In the genomic region with DNA sequence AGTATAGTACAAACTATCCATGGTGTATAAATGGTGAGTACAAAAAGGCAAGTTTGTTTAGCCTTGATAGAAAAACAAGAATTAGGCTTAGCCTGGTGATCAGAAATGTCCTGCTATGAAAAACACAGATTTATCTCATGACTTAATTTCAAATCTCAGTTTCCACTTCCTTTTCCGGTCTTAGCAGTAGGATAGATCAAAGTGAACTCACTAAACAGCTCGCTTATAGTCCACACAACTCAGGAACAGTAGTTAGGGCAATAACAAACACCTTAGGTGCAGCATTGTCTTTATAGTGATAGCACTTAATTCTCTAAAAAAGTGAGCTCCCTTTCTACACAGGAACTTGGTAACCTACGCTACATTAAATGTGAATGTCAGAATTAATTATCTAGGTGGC, we compare ENCODE assay signal across 30 cellular contexts.
"Had no signal": no experiment of that assay in that cellular context is flagged by ENCODE, and none has a peak within 500 bp of the region (broad histone marks: within the 10 kb centered on the region; RNA-seq: fewer than 3 reads in every experiment).

No MANE protein-coding gene starts in this region.

- H3K27ac Mint-ChIP-seq: activated B cell treated with CpG ODN at 0.5 μM for 24 hours; activated CD8-positive, alpha-beta T cell treated with anti-CD3 and anti-CD28 coated beads for 36 hours; activated naive CD4-positive, alpha-beta T cell treated with anti-CD3 and anti-CD28 coated beads, Interleukin-2, amount 50 U/mL, for 24 hours; activated naive CD8-positive, alpha-beta T cell treated with anti-CD3 and anti-CD28 coated beads, Interleukin-2, amount 10 ng/mL, durations not matched to agents 7 days and 5 days; brain; dendritic cell treated with granulocyte-macrophage colony-stimulating factor and Interleukin-4, amounts not matched to agents 40 ng/mL and 50 ng/mL, for 4 days had no signal

- ATAC-seq: activated CD4-positive, CD25-positive, alpha-beta regulatory T cell treated with anti-CD3 and anti-CD28 coated beads, Interleukin-2, amount 50 U/mL, for 24 hours; activated CD8-positive, alpha-beta T cell treated with anti-CD3 and anti-CD28 coated beads for 36 hours; effector memory CD8-positive, alpha-beta T cell; foreskin keratinocyte; gastrocnemius medialis; heart left ventricle had no signal

- H3K9me3 Mint-ChIP-seq: activated B cell treated with CpG ODN at 0.5 μM for 24 hours; activated CD8-positive, alpha-beta T cell treated with anti-CD3 and anti-CD28 coated beads for 36 hours; activated naive CD4-positive, alpha-beta T cell treated with anti-CD3 and anti-CD28 coated beads, Interleukin-2, amount 50 U/mL, for 24 hours; activated naive CD8-positive, alpha-beta T cell treated with anti-CD3 and anti-CD28 coated beads, Interleukin-2, amount 10 ng/mL, durations not matched to agents 7 days and 5 days; brain; dendritic cell treated with granulocyte-macrophage colony-stimulating factor and Interleukin-4, amounts not matched to agents 40 ng/mL and 50 ng/mL, for 4 days; effector memory CD8-positive, alpha-beta T cell had no signal

- H3K9me3 ChIP-seq: ascending aorta, colonic mucosa, esophagus muscularis mucosa, gastrocnemius medialis, heart left ventricle had no signal

- H3K27ac ChIP-seq: ascending aorta, colonic mucosa, esophagus muscularis mucosa, foreskin keratinocyte, gastrocnemius medialis, heart left ventricle, WERI-Rb-1 had no signal

- H3K27me3 ChIP-seq: ascending aorta, colonic mucosa, esophagus muscularis mucosa, foreskin keratinocyte, gastrocnemius medialis, heart left ventricle had no signal

- DNase-seq: activated B cell treated with CpG ODN at 0.5 μM for 24 hours; activated CD4-positive, alpha-beta T cell treated with anti-CD3 and anti-CD28 coated beads for 48 hours; activated CD4-positive, alpha-beta T cell treated with anti-CD3 and anti-CD28 coated beads, Interleukin-2, amount 50 U/mL, for 1 hour; activated CD4-positive, alpha-beta T cell treated with anti-CD3 and anti-CD28 coated beads, Interleukin-2, amount 50 U/mL, for 48 hours; activated CD8-positive, alpha-beta memory T cell treated with anti-CD3 and anti-CD28 coated beads for 24 hours; activated CD8-positive, alpha-beta T cell treated with anti-CD3 and anti-CD28 coated beads for 36 hours; activated effector memory CD4-positive, alpha-beta T cell treated with Interleukin-2 at 50 U/mL for 16 hours; activated gamma-delta T cell treated with Interleukin-2 at 50 U/mL for 16 hours; activated naive CD4-positive, alpha-beta T cell treated with Interleukin-2 at 50 U/mL for 16 hours; activated naive CD8-positive, alpha-beta T cell treated with anti-CD3 and anti-CD28 coated beads, Interleukin-2, amount 10 ng/mL, durations not matched to agents 7 days and 5 days; activated T-cell treated with anti-CD3 and anti-CD28 coated beads, Interleukin-2, amount 50 U/mL, for 48 hours; caudate nucleus; cerebellar nuclear complex; colonic mucosa; effector CD4-positive, alpha-beta T cell; effector memory CD8-positive, alpha-beta T cell; erythroblast; foreskin keratinocyte; gastrocnemius medialis; glutamatergic neuron; heart left ventricle; hypothalamus; T-helper 9 cell; WERI-Rb-1 had no signal

- H3K27me3 Mint-ChIP-seq: activated B cell treated with CpG ODN at 0.5 μM for 24 hours; activated CD8-positive, alpha-beta T cell treated with anti-CD3 and anti-CD28 coated beads for 36 hours; activated naive CD4-positive, alpha-beta T cell treated with anti-CD3 and anti-CD28 coated beads, Interleukin-2, amount 50 U/mL, for 24 hours; activated naive CD8-positive, alpha-beta T cell treated with anti-CD3 and anti-CD28 coated beads, Interleukin-2, amount 10 ng/mL, durations not matched to agents 7 days and 5 days; brain; dendritic cell treated with granulocyte-macrophage colony-stimulating factor and Interleukin-4, amounts not matched to agents 40 ng/mL and 50 ng/mL, for 4 days; effector memory CD8-positive, alpha-beta T cell had no signal

- H3K4me3 Mint-ChIP-seq: activated B cell treated with CpG ODN at 0.5 μM for 24 hours; activated CD8-positive, alpha-beta T cell treated with anti-CD3 and anti-CD28 coated beads for 36 hours; activated naive CD4-positive, alpha-beta T cell treated with anti-CD3 and anti-CD28 coated beads, Interleukin-2, amount 50 U/mL, for 24 hours; activated naive CD8-positive, alpha-beta T cell treated with anti-CD3 and anti-CD28 coated beads, Interleukin-2, amount 10 ng/mL, durations not matched to agents 7 days and 5 days; brain; dendritic cell treated with granulocyte-macrophage colony-stimulating factor and Interleukin-4, amounts not matched to agents 40 ng/mL and 50 ng/mL, for 4 days; effector memory CD8-positive, alpha-beta T cell had no signal

- H3K4me1 Mint-ChIP-seq: brain had no signal

- H3K4me1 ChIP-seq: ascending aorta, colonic mucosa, esophagus muscularis mucosa, foreskin keratinocyte, gastrocnemius medialis, heart left ventricle had no signal

- H3K4me3 ChIP-seq: ascending aorta, colonic mucosa, esophagus muscularis mucosa, gastrocnemius medialis, heart left ventricle had no signal
